In genomic region chr6:41780623-41781301, GRCh38 we compare ENCODE assay signal across 8 cellular contexts. TPM values are rescaled to one million over a fixed set of nuclear protein-coding genes. Genes with fewer than 3 reads are reported as not detected.
DNase-seq lines count a peak whose midpoint lies in the region; ATAC-seq and TF ChIP-seq lines count a peak whose summit lies in the region.

Gene PRICKLE4, plus strand, starts transcription at chr6:41780782. Its CDS starts 2,692 bp downstream, at chr6:41783474.

- ATAC-seq in activated CD8-positive, alpha-beta memory T cell treated with anti-CD3 and anti-CD28 coated beads, Interleukin-2, amount 10 ng/mL, durations not matched to agents 7 days and 5 days = peak; percentile 11
- peak; percentile 18 for ATAC-seq in PC-3
- no peak for ATAC-seq in HG02973 (IDR thresholded peaks at IDR 0.05; ENCODE audit: unreplicated experiment)
- ATAC-seq in HG02840 (IDR thresholded peaks at IDR 0.05; ENCODE audit: low FRiP score, unreplicated experiment) = no peak

- H3K27ac Mint-ChIP-seq in activated CD8-positive, alpha-beta memory T cell treated with anti-CD3 and anti-CD28 coated beads, Interleukin-2, amount 10 ng/mL, durations not matched to agents 7 days and 5 days = peak within 1 kb of the TSS; percentile 33

- H3K4me3 Mint-ChIP-seq in activated CD8-positive, alpha-beta memory T cell treated with anti-CD3 and anti-CD28 coated beads, Interleukin-2, amount 10 ng/mL, durations not matched to agents 7 days and 5 days = peak within 1 kb of the TSS; percentile 81

- in situ Hi-C loops in transverse colon (cut with MboI; ENCODE audit: low pct_ligation_motif_present in 1 of 4, low pct_unique_long_range_greater_than_20kb in 1 of 4, low sequenced_read_pairs in 3 of 4) = loop anchor here in 3 of 4 donors (5.0 to 25.0 kb wide), 3 partner anchors 132 to 267 kb away; partner anchors contain the start of genes BYSL (in 1 of the 3) and MED20 (in 1 of the 3)

- H3F3A ChIP-seq in PC-3 (ENCODE audit: low read length, unreplicated experiment) = no peaks in the 10 kb centered on the region

- intact Hi-C loops in PC-3 (cut with micrococcal nuclease) (loop anchor here (1.0 to 10.0 kb wide), 2 partner anchors 264 to 444 kb away; no protein-coding TSS in a partner anchor), transverse colon (cut with DNase I; ENCODE audit: low total_unique reads) (loop anchor here (5.0 kb wide), 1 partner anchor 267 kb away; no protein-coding TSS in a partner anchor)

- no peak for DNase-seq in activated CD8-positive, alpha-beta memory T cell treated with anti-CD3 and anti-CD28 coated beads, Interleukin-2, amount 10 ng/mL, durations not matched to agents 7 days and 5 days
- no peak for DNase-seq in activated CD8-positive, alpha-beta memory T cell treated with anti-CD3 and anti-CD28 coated beads for 24 hours
- DNase-seq in PC-3 (peak; percentile 35), medulla oblongata (ENCODE audit: extremely low spot score) (peak; percentile 22), transverse colon (peak; percentile 59)

- H3K4me3 ChIP-seq in PC-3 (ENCODE audit: low read length) (peak within 1 kb of the TSS; percentile 93), duodenal mucosa (ENCODE audit: low read depth in 1 of 2, low read length in 2 of 2) (peak within 1 kb of the TSS; percentile 81 to 92), transverse colon (peak within 1 kb of the TSS; percentile 67 to 91 (median 84))

- no peaks in the 10 kb centered on the region for H3K27me3 ChIP-seq in PC-3 (ENCODE audit: low read length)
- H3K27me3 ChIP-seq in duodenal mucosa (ENCODE audit: control insufficient read depth in 1 of 2, insufficient read depth in 2 of 2, low read length in 2 of 2) = no peaks in the 10 kb centered on the region
- no peaks in the 10 kb centered on the region for H3K27me3 ChIP-seq in transverse colon

- H3K27ac ChIP-seq in PC-3 (ENCODE audit: low read length) (no peak within 1 kb of the TSS), duodenal mucosa (ENCODE audit: low read depth, low read length) (peak within 1 kb of the TSS; percentile 52), transverse colon (peak within 1 kb of the TSS; percentile 88 to 96 (median 92))

- 3% methylated on average over 23 of the region's 36 CpGs; no CpG with 5 or more reads in 1 of the 2 donors for WGBS in transverse colon (ENCODE audit: low coverage in 1 of 2), 2 donors

- peaks cover 19% of the 10 kb centered on the region for H3K27me3 Mint-ChIP-seq in activated CD8-positive, alpha-beta memory T cell treated with anti-CD3 and anti-CD28 coated beads, Interleukin-2, amount 10 ng/mL, durations not matched to agents 7 days and 5 days

- no TSS peak for BruUV-seq in PC-3 (replicated peaks; lab: Mats Ljungman, UMichigan)

- no peaks in the 10 kb centered on the region for H3K9me2 ChIP-seq in PC-3 (replicated peaks; ENCODE audit: low read length)

- H3K36me3 ChIP-seq in PC-3 (ENCODE audit: low read depth, low read length) (no peaks in the 10 kb centered on the region; the same call in 1 of the 2 replicates), duodenal mucosa (ENCODE audit: control insufficient read depth in 1 of 2, insufficient read depth in 2 of 2, low read length in 2 of 2) (peaks cover 0 to 6% of the 10 kb centered on the region in 2 donors), transverse colon (no peaks in the 10 kb centered on the region)

- TF ChIP-seq CTCF in PC-3 (conservative IDR thresholded peaks at IDR 0.05; ENCODE audit: low read depth, low read length) = no peak
- no peak for TF ChIP-seq CTCF in transverse colon (IDR thresholded peaks at IDR 0.05)

- H3K4me2 ChIP-seq in PC-3 (ENCODE audit: low read length) = peak within 1 kb of the TSS; percentile 99

- peaks cover 16% of the 10 kb centered on the region for H3K4me1 Mint-ChIP-seq in activated CD8-positive, alpha-beta memory T cell treated with anti-CD3 and anti-CD28 coated beads, Interleukin-2, amount 10 ng/mL, durations not matched to agents 7 days and 5 days

- H3K9me3 ChIP-seq in PC-3 (ENCODE audit: low read length) (no peaks in the 10 kb centered on the region), duodenal mucosa (ENCODE audit: control insufficient read depth in 1 of 2, low read length in 2 of 2) (no peaks in the 10 kb centered on the region), transverse colon (no peaks in the 10 kb centered on the region)

- no peaks in the 10 kb centered on the region for H4K20me1 ChIP-seq in PC-3 (ENCODE audit: low read length)

- CTCF ChIA-PET in activated CD8-positive, alpha-beta memory T cell treated with anti-CD3 and anti-CD28 coated beads, Interleukin-2, amount 10 ng/mL, durations not matched to agents 7 days and 5 days (lab: Charles Lee) = interaction anchor here (0.8 to 18.9 kb wide), 5 partner anchors 9 to 434 kb away, joined by 3 to 340 read pairs (median 5); partner anchors contain the start of genes BYSL, MED20 and TAF8
- CTCF ChIA-PET in PC-3 (lab: Charles Lee) = interaction anchor here (0.5 kb wide), 1 partner anchor 26 kb away, joined by 4 read pairs; no protein-coding TSS in a partner anchor

- H3K79me2 ChIP-seq in PC-3 (ENCODE audit: low read length) = peaks cover 6% of the 10 kb centered on the region; the same call in 1 of the 2 replicates

- TF ChIP-seq POLR2A in transverse colon (IDR thresholded peaks at IDR 0.05) = no peak

- H3K9me3 Mint-ChIP-seq in activated CD8-positive, alpha-beta memory T cell treated with anti-CD3 and anti-CD28 coated beads, Interleukin-2, amount 10 ng/mL, durations not matched to agents 7 days and 5 days (ENCODE audit: low read depth) = no peaks in the 10 kb centered on the region

- H3K36me3 Mint-ChIP-seq in activated CD8-positive, alpha-beta memory T cell treated with anti-CD3 and anti-CD28 coated beads, Interleukin-2, amount 10 ng/mL, durations not matched to agents 7 days and 5 days = peaks cover 1% of the 10 kb centered on the region

- H2AFZ ChIP-seq in PC-3 (ENCODE audit: low read length) = peak within 1 kb of the TSS; percentile 99

- H3K4me1 ChIP-seq in PC-3 (ENCODE audit: insufficient read depth, low read length) = peaks cover 18% of the 10 kb centered on the region
- H3K4me1 ChIP-seq in duodenal mucosa (ENCODE audit: control insufficient read depth in 1 of 2, insufficient read depth in 2 of 2, low read length in 2 of 2) = peaks cover 39 to 45% of the 10 kb centered on the region in 2 donors
- H3K4me1 ChIP-seq in transverse colon = peaks cover 15 to 28% (median 25%) of the 10 kb centered on the region in 4 donors

- no peak for TF ChIP-seq EP300 in transverse colon (IDR thresholded peaks at IDR 0.05; ENCODE audit: low read depth)

- H3K9ac ChIP-seq in PC-3 (ENCODE audit: low read length) = peak within 1 kb of the TSS; percentile 67
- H3K9ac ChIP-seq in duodenal mucosa (ENCODE audit: low read depth in 1 of 2, low read length in 2 of 2) = peak within 1 kb of the TSS; percentile 65 to 76

- POLR2A ChIA-PET in PC-3 (lab: Charles Lee; ENCODE audit: unreplicated experiment) = interaction anchor here (0.5 kb wide), 1 partner anchor 144 kb away, joined by 3 read pairs; no protein-coding TSS in a partner anchor

RNA-seq across cellular contexts. Expression of gene PRICKLE4, which starts in this region (rescaled TPM):
- not detected for total RNA-seq in activated CD8-positive, alpha-beta memory T cell treated with anti-CD3 and anti-CD28 coated beads, Interleukin-2, amount 10 ng/mL, durations not matched to agents 7 days and 5 days
- total RNA-seq in PC-3 (2014; rRNA removed) (0.26 and 1.7 TPM in 2 replicates), transverse colon (10 to 100 TPM in 3 of 4 donors, 1 to 10 TPM in 1; 6.7 to 52.0 (median 21.0) TPM)

Comparison
In these comparisons a context has a peak if more than half of its experiments do, and no peak if none do; other contexts are left out.
1. Peak in ATAC-seq in activated CD8-positive, alpha-beta memory T cell treated with anti-CD3 and anti-CD28 coated beads, Interleukin-2, amount 10 ng/mL, durations not matched to agents 7 days and 5 days; RNA of the gene not detected or under 1 TPM.
2. DNase-seq: peak in PC-3 (single experiment), medulla oblongata (single experiment) and transverse colon (single experiment); none in activated CD8-positive, alpha-beta memory T cell treated with anti-CD3 and anti-CD28 coated beads, Interleukin-2, amount 10 ng/mL, durations not matched to agents 7 days and 5 days (single experiment) and activated CD8-positive, alpha-beta memory T cell treated with anti-CD3 and anti-CD28 coated beads for 24 hours (single experiment).
3. Peak in every context shown above with its lines, with median percentiles within 50 percentile points of each other: H3K4me3 ChIP-seq.